Comparison of ENCODE assay signal across 35 cellular contexts in the genomic region with DNA sequence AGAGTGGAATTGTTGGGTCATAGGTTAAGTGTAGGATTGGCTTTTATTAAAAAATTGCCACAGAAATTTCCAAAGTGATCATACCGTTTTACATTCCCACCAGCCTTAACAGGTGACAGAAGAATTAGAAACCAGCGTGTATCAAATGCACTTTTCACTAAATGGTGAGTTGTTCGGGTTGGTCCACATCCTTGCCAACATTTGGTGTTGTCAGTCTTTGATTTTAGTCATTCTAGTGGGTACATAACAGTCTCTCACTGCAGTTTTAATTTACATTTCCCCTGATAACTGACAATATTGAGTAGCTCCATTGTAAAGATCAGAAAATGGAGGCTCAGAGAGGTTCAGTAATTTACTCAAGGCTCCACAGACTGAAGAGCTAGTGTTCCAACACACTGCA.
DNase-seq lines count a peak whose midpoint lies in the region; ATAC-seq, FAIRE-seq and TF ChIP-seq lines count a peak whose summit lies in the region.
"Had no signal": no experiment of that assay in that cellular context is flagged by ENCODE, and none has a peak within 500 bp of the region (broad histone marks: within the 10 kb centered on the region; RNA-seq: fewer than 3 reads in every experiment).

No MANE protein-coding gene starts in this region.

- H3K9me1 ChIP-seq in K562 (ENCODE audit: control insufficient read depth, insufficient read depth, low read length) = no peaks in the 10 kb centered on the region

- H3K4me1 Mint-ChIP-seq in CD4-positive, alpha-beta memory T cell = no peaks in the 10 kb centered on the region
- no peaks in the 10 kb centered on the region for H3K4me1 Mint-ChIP-seq in activated CD8-positive, alpha-beta T cell treated with anti-CD3 and anti-CD28 coated beads for 36 hours (ENCODE audit: low read depth)
- H3K4me1 Mint-ChIP-seq: B cell; CD14-positive monocyte; CD4-positive, CD25-positive, alpha-beta regulatory T cell; CD8-positive, alpha-beta memory T cell had no signal

- H3K27me3 ChIP-seq in HepG2 (ENCODE audit: control insufficient read depth in 1 of 2, insufficient read depth in 2 of 2, low read length in 2 of 2) (peaks cover 0 to 14% of the 10 kb centered on the region in 2 experiments; a peak in 3 of 5 replicates), right lobe of liver (no peaks in the 10 kb centered on the region), K562 (ENCODE audit: control insufficient read depth in 2 of 2, insufficient read depth in 2 of 2, low read length in 2 of 2) (peaks cover 30 to 34% of the 10 kb centered on the region in 2 experiments)
- H3K27me3 ChIP-seq in CD4-positive, alpha-beta memory T cell (ENCODE audit: insufficient read depth, low read length) = no peaks in the 10 kb centered on the region

- no peaks in the 10 kb centered on the region for H3K9me2 ChIP-seq in OCI-LY7 (ENCODE audit: insufficient read depth, low read length)

- TF ChIP-seq CTCF in HepG2 (CRISPR knock-in tag; IDR thresholded peaks at IDR 0.05) = no peak
- TF ChIP-seq CTCF in right lobe of liver (IDR thresholded peaks at IDR 0.05) = no peak
- no peak for TF ChIP-seq CTCF in A549 (IDR thresholded peaks at IDR 0.05)
- TF ChIP-seq CTCF in HEK293 (tag by site-specific recombination; IDR thresholded peaks at IDR 0.05) = no peak
- no peak for TF ChIP-seq CTCF in K562 (IDR thresholded peaks at IDR 0.05 in 2 of 3, conservative IDR thresholded peaks at IDR 0.05 in 1 of 3; ENCODE audit: insufficient read depth in 2 of 3, low read depth in 1 of 3, low read length in 3 of 3)
- TF ChIP-seq CTCF in activated CD8-positive, alpha-beta T cell treated with anti-CD3 and anti-CD28 coated beads for 36 hours (IDR thresholded peaks at IDR 0.05) = no peak
- TF ChIP-seq CTCF in OCI-LY7 (conservative IDR thresholded peaks at IDR 0.05; ENCODE audit: low read length) = no peak

- TF ChIP-seq RAD21 in HepG2 (CRISPR knock-in tag; IDR thresholded peaks at IDR 0.05) (no peak), A549 (conservative IDR thresholded peaks at IDR 0.05 in 1 of 2, IDR thresholded peaks at IDR 0.05 in 1 of 2) (no peak), K562 (CRISPR knock-in tag; conservative IDR thresholded peaks at IDR 0.05 in 1 of 2, IDR thresholded peaks at IDR 0.05 in 1 of 2) (no peak)

- TF ChIP-seq EP300 in HepG2 (IDR thresholded peaks at IDR 0.05; ENCODE audit: low read depth in 2 of 2, low read length in 2 of 2) = no peak
- no peak for TF ChIP-seq EP300 in HepG2 (CRISPR knock-in tag; IDR thresholded peaks at IDR 0.05; ENCODE audit: borderline replicate concordance)
- TF ChIP-seq EP300 in A549 (IDR thresholded peaks at IDR 0.05) = no peak
- no peak for TF ChIP-seq EP300 in K562 (IDR thresholded peaks at IDR 0.05; ENCODE audit: low read length)

- ATAC-seq in HepG2 (no peak), right lobe of liver (no peak), A549 (no peak), K562 (no peak)
- no peak for ATAC-seq in activated CD8-positive, alpha-beta T cell treated with anti-CD3 and anti-CD28 coated beads for 36 hours
- ATAC-seq: CD8-positive, alpha-beta T cell had no signal

- POLR2A ChIA-PET in HepG2 (lab: Yijun Ruan, JAX) (no interaction called here), A549 (lab: Yijun Ruan, JAX) (no interaction called here), HEK293 (lab: Yijun Ruan, JAX) (no interaction called here), K562 (lab: Yijun Ruan, JAX) (interaction anchor here (1.1 to 1.8 kb wide), 2 partner anchors 10 to 26 kb away, joined by 3 to 6 read pairs; no protein-coding TSS in a partner anchor), OCI-LY7 (lab: Charles Lee) (interaction anchor here (0.6 kb wide), 1 partner anchor 1027 kb away, joined by 4 read pairs; no protein-coding TSS in a partner anchor)
- POLR2A ChIA-PET in CD4-positive, alpha-beta memory T cell (lab: Charles Lee; ENCODE audit: partially characterized antibody) = no interaction called here
- POLR2A ChIA-PET in activated CD8-positive, alpha-beta T cell treated with anti-CD3 and anti-CD28 coated beads for 36 hours (lab: Charles Lee) = no interaction called here

- 4% methylated on average over 3 of the region's 3 CpGs for WGBS in HepG2 (ENCODE audit: low lambda C conversion rate)
- WGBS in right lobe of liver (ENCODE audit: insufficient coverage, low coverage, low lambda C conversion rate, missing lambda C conversion rate) = 76% methylated on average over 3 of the region's 3 CpGs
- WGBS in A549 (ENCODE audit: missing lambda C conversion rate) = 22% methylated on average over 3 of the region's 3 CpGs
- 2% methylated on average over 3 of the region's 3 CpGs for WGBS in K562 (ENCODE audit: insufficient coverage, low coverage, missing lambda C conversion rate)

- H3K9me3 ChIP-seq in HepG2 (ENCODE audit: low read length) (no peaks in the 10 kb centered on the region), right lobe of liver (no peaks in the 10 kb centered on the region), A549 (no peaks in the 10 kb centered on the region), HEK293 (ENCODE audit: control insufficient read depth, insufficient read depth, low read depth, low read length) (no peaks in the 10 kb centered on the region), K562 (replicated peaks; ENCODE audit: control insufficient read depth, insufficient read depth, low read depth, low read length) (no peaks in the 10 kb centered on the region), OCI-LY7 (ENCODE audit: low read length) (no peaks in the 10 kb centered on the region)
- H3K9me3 ChIP-seq in CD4-positive, alpha-beta memory T cell (ENCODE audit: control insufficient read depth in 1 of 2, low read length in 2 of 2) = no peaks in the 10 kb centered on the region
- H3K9me3 ChIP-seq: Caco-2 had no signal

- H3K36me3 Mint-ChIP-seq in CD4-positive, alpha-beta memory T cell = no peaks in the 10 kb centered on the region
- no peaks in the 10 kb centered on the region for H3K36me3 Mint-ChIP-seq in activated CD8-positive, alpha-beta T cell treated with anti-CD3 and anti-CD28 coated beads for 36 hours (ENCODE audit: low read depth)
- H3K36me3 Mint-ChIP-seq: CD14-positive monocyte; CD4-positive, CD25-positive, alpha-beta regulatory T cell; CD8-positive, alpha-beta memory T cell; CD8-positive, alpha-beta T cell had no signal

- TF ChIP-seq POLR2A in HepG2 (IDR thresholded peaks at IDR 0.05; ENCODE audit: insufficient read depth in 1 of 2, low read depth in 2 of 2, low read length in 2 of 2) (no peak), right lobe of liver (IDR thresholded peaks at IDR 0.05) (no peak), A549 (IDR thresholded peaks at IDR 0.05; ENCODE audit: low read length) (no peak), K562 (conservative IDR thresholded peaks at IDR 0.05) (no peak)

- CTCF ChIA-PET in HepG2 (lab: Yijun Ruan, JAX; ENCODE audit: low intra/inter-chr PET ratio, low total read pairs) = no interaction called here
- CTCF ChIA-PET in A549 (lab: Yijun Ruan, JAX) = no interaction called here
- CTCF ChIA-PET in HEK293 (lab: Yijun Ruan, JAX) = interaction anchor here (0.8 kb wide), 1 partner anchor 272 kb away, joined by 3 read pairs; no protein-coding TSS in a partner anchor
- CTCF ChIA-PET in K562 (lab: Yijun Ruan, JAX; ENCODE audit: low intra/inter-chr PET ratio) = no interaction called here
- CTCF ChIA-PET in CD4-positive, alpha-beta memory T cell (lab: Charles Lee; ENCODE audit: partially characterized antibody) = no interaction called here
- CTCF ChIA-PET in activated CD8-positive, alpha-beta T cell treated with anti-CD3 and anti-CD28 coated beads for 36 hours (lab: Charles Lee) = no interaction called here
- CTCF ChIA-PET in OCI-LY7 (lab: Charles Lee; ENCODE audit: unreplicated experiment) = no interaction called here

- H3K36me3 ChIP-seq in HepG2 (replicated peaks in 1 of 2; ENCODE audit: control insufficient read depth in 1 of 2, insufficient read depth in 2 of 2, low read length in 2 of 2) (no peaks in the 10 kb centered on the region), right lobe of liver (no peaks in the 10 kb centered on the region), HEK293 (ENCODE audit: control insufficient read depth in 2 of 2, insufficient read depth in 1 of 2, low read length in 2 of 2) (no peaks in the 10 kb centered on the region), K562 (ENCODE audit: control insufficient read depth, insufficient read depth, low read length) (no peaks in the 10 kb centered on the region), OCI-LY7 (ENCODE audit: insufficient read depth, low read length) (no peaks in the 10 kb centered on the region)
- no peaks in the 10 kb centered on the region for H3K36me3 ChIP-seq in CD4-positive, alpha-beta memory T cell (ENCODE audit: insufficient read depth, low read length)
- H3K36me3 ChIP-seq: BE2C; BLaER1; BLaER1 treated with 17β-estradiol and CSF1 and Interleukin-3, amounts not matched to agents 10 nM and 100 nM had no signal

- FAIRE-seq in HepG2 (lab: Jason Lieb, UNC) (no peak), A549 (lab: Jason Lieb, UNC) (no peak), K562 (lab: Jason Lieb, UNC) (no peak)
- FAIRE-seq: A204.1, D721Med had no signal

- H2AFZ ChIP-seq in HepG2 (ENCODE audit: low read length) (no peak overlapping the region), K562 (ENCODE audit: low read depth, low read length) (no peak overlapping the region), OCI-LY7 (ENCODE audit: low read length) (no peak overlapping the region)

- BruUV-seq in HepG2 (replicated peaks; lab: Mats Ljungman, UMichigan) = no TSS peak
- BruUV-seq in K562 (replicated peaks; lab: Mats Ljungman, UMichigan) = no TSS peak
- BruUV-seq in OCI-LY7 (replicated peaks; lab: Mats Ljungman, UMichigan) = no TSS peak

- H3K27ac Mint-ChIP-seq in CD4-positive, alpha-beta memory T cell = no peak overlapping the region
- no peak overlapping the region for H3K27ac Mint-ChIP-seq in activated CD8-positive, alpha-beta T cell treated with anti-CD3 and anti-CD28 coated beads for 36 hours
- H3K27ac Mint-ChIP-seq: B cell; CD14-positive monocyte; CD4-positive, alpha-beta T cell; CD4-positive, CD25-positive, alpha-beta regulatory T cell; CD8-positive, alpha-beta memory T cell; CD8-positive, alpha-beta T cell had no signal

- intact Hi-C loops in HepG2 (cut with micrococcal nuclease; ENCODE audit: unreplicated experiment) (no loop called here), right lobe of liver (cut with DNase I) (no loop called here), K562 (cut with micrococcal nuclease) (no loop called here), OCI-LY7 (cut with micrococcal nuclease; ENCODE audit: unreplicated experiment) (no loop called here)
- intact Hi-C loops in CD4-positive, alpha-beta memory T cell (cut with micrococcal nuclease) = no loop called here
- intact Hi-C loops in activated CD8-positive, alpha-beta T cell treated with anti-CD3 and anti-CD28 coated beads for 36 hours (cut with micrococcal nuclease) = no loop called here

- H3K4me3 ChIP-seq in HepG2 (replicated peaks in 1 of 3; ENCODE audit: insufficient read depth in 1 of 3, low read depth in 2 of 3, low read length in 3 of 3) (no peak overlapping the region), right lobe of liver (no peak overlapping the region), A549 (no peak overlapping the region), HEK293 (ENCODE audit: low read depth, low read length) (no peak overlapping the region), K562 (no peak overlapping the region), OCI-LY7 (ENCODE audit: low read depth, low read length, poor library complexity, severe bottlenecking) (no peak overlapping the region)
- no peak overlapping the region for H3K4me3 ChIP-seq in CD4-positive, alpha-beta memory T cell (ENCODE audit: low read length in 2 of 2)
- H3K4me3 ChIP-seq: BLaER1; BLaER1 treated with 17β-estradiol and CSF1 and Interleukin-3, amounts not matched to agents 10 nM and 100 nM had no signal

- H3K27ac ChIP-seq in HepG2 (ENCODE audit: extremely low read length, insufficient read depth, low read length) = no peak overlapping the region
- H3K27ac ChIP-seq in right lobe of liver = no peak overlapping the region
- H3K27ac ChIP-seq in A549 = no peak overlapping the region
- H3K27ac ChIP-seq in HEK293 (ENCODE audit: extremely low read depth, low read depth, low read length) = no peak overlapping the region
- H3K27ac ChIP-seq in K562 (ENCODE audit: extremely low read depth, low read depth, low read length) = no peak overlapping the region
- no peak overlapping the region for H3K27ac ChIP-seq in CD4-positive, alpha-beta memory T cell (ENCODE audit: low read depth, low read length)
- H3K27ac ChIP-seq in OCI-LY7 (ENCODE audit: low read depth, low read length, poor library complexity, severe bottlenecking) = no peak overlapping the region
- H3K27ac ChIP-seq: 22Rv1; BLaER1; BLaER1 treated with 17β-estradiol and CSF1 and Interleukin-3, amounts not matched to agents 10 nM and 100 nM; C4-2B had no signal

- in situ Hi-C loops in HepG2 (cut with HindIII; ENCODE audit: extremely low pct_ligation_motif_present, low pct_unique_long_range_greater_than_20kb) = no loop called here
- in situ Hi-C loops in K562 (cut with MboI) = no loop called here

- peaks cover 0 to 17% (median 6%) of the 10 kb centered on the region in 8 donors for H3K9me3 Mint-ChIP-seq in CD4-positive, alpha-beta memory T cell
- peaks cover 2% of the 10 kb centered on the region for H3K9me3 Mint-ChIP-seq in activated CD8-positive, alpha-beta T cell treated with anti-CD3 and anti-CD28 coated beads for 36 hours

- H3K4me3 Mint-ChIP-seq in CD4-positive, alpha-beta memory T cell = no peak overlapping the region
- H3K4me3 Mint-ChIP-seq in activated CD8-positive, alpha-beta T cell treated with anti-CD3 and anti-CD28 coated beads for 36 hours = no peak overlapping the region
- H3K4me3 Mint-ChIP-seq: B cell; CD14-positive monocyte; CD4-positive, alpha-beta T cell; CD4-positive, CD25-positive, alpha-beta regulatory T cell; CD8-positive, alpha-beta memory T cell; CD8-positive, alpha-beta T cell had no signal

- H3K4me1 ChIP-seq in HepG2 (ENCODE audit: insufficient read depth, low read length) = no peaks in the 10 kb centered on the region
- no peaks in the 10 kb centered on the region for H3K4me1 ChIP-seq in right lobe of liver
- H3K4me1 ChIP-seq in A549 = no peaks in the 10 kb centered on the region
- no peaks in the 10 kb centered on the region for H3K4me1 ChIP-seq in HEK293 (ENCODE audit: control insufficient read depth, insufficient read depth, low read length)
- no peaks in the 10 kb centered on the region; a peak in 2 of 5 replicates for H3K4me1 ChIP-seq in K562 (replicated peaks in 1 of 2; ENCODE audit: control insufficient read depth in 2 of 2, insufficient read depth in 2 of 2, low read length in 2 of 2)
- H3K4me1 ChIP-seq in CD4-positive, alpha-beta memory T cell (ENCODE audit: insufficient read depth, low read length) = no peaks in the 10 kb centered on the region
- H3K4me1 ChIP-seq in OCI-LY7 (ENCODE audit: insufficient read depth, low read length, poor library complexity, severe bottlenecking) = no peaks in the 10 kb centered on the region
- H3K4me1 ChIP-seq: BE2C, Caco-2 had no signal

- H3K27me3 Mint-ChIP-seq in CD4-positive, alpha-beta memory T cell = peaks cover 8 to 13% of the 10 kb centered on the region in 2 donors
- peaks cover 16% of the 10 kb centered on the region for H3K27me3 Mint-ChIP-seq in activated CD8-positive, alpha-beta T cell treated with anti-CD3 and anti-CD28 coated beads for 36 hours

- H3K4me2 ChIP-seq in HepG2 (ENCODE audit: low read depth, low read length) = no peak overlapping the region
- H3K4me2 ChIP-seq in A549 = no peak overlapping the region
- H3K4me2 ChIP-seq in K562 (ENCODE audit: insufficient read depth, low read length) = no peak overlapping the region
- H3K4me2 ChIP-seq in OCI-LY7 (ENCODE audit: low read length) = no peak overlapping the region
- H3K4me2 ChIP-seq: BLaER1 had no signal

- no peaks in the 10 kb centered on the region for H3K79me2 ChIP-seq in HepG2 (ENCODE audit: insufficient read depth, low read length)
- no peaks in the 10 kb centered on the region for H3K79me2 ChIP-seq in K562 (ENCODE audit: control insufficient read depth, insufficient read depth, low read length)
- H3K79me2 ChIP-seq in OCI-LY7 (ENCODE audit: insufficient read depth, low read depth, low read length) = no peaks in the 10 kb centered on the region

- DNase-seq in HepG2 (ENCODE audit: low spot score) (no peak), right lobe of liver (no peak), A549 (ENCODE audit: low read depth in 1 of 2, low spot score in 1 of 2) (no peak), K562 (ENCODE audit: extremely low read depth in 1 of 4, low spot score in 3 of 4) (no peak), OCI-LY7 (ENCODE audit: low spot score) (no peak)
- no peak for DNase-seq in CD4-positive, alpha-beta memory T cell
- no peak for DNase-seq in activated CD8-positive, alpha-beta T cell treated with anti-CD3 and anti-CD28 coated beads for 36 hours
- DNase-seq: 8988T; ACHN; AML-193; BE2C; C1 segment of cervical spinal cord; Caco-2; Calu3; CD4-positive, alpha-beta T cell; CD4-positive, CD25-positive, alpha-beta regulatory T cell; CD8-positive, alpha-beta memory T cell; CD8-positive, alpha-beta T cell; COR-L47; DMS 273 treated with DMSO at 0.1 percent for 48 hours; DMS153; DMS53; DMS79; DMS79 treated with DMSO at 0.1 percent for 48 hours; DND-41; EL had no signal

- H4K20me1 ChIP-seq in HepG2 (ENCODE audit: insufficient read depth, low read length) (no peaks in the 10 kb centered on the region), K562 (replicated peaks; ENCODE audit: control insufficient read depth, insufficient read depth, low read length) (no peaks in the 10 kb centered on the region), OCI-LY7 (ENCODE audit: insufficient read depth, low read length) (no peaks in the 10 kb centered on the region)
- H4K20me1 ChIP-seq: BLaER1; BLaER1 treated with 17β-estradiol and CSF1 and Interleukin-3, amounts not matched to agents 10 nM and 100 nM had no signal

- no peak overlapping the region for H3K9ac ChIP-seq in HepG2 (ENCODE audit: insufficient read depth, low read depth, low read length)
- H3K9ac ChIP-seq in K562 (ENCODE audit: insufficient read depth in 1 of 2, low read depth in 2 of 2, low read length in 2 of 2) = no peak overlapping the region
- H3K9ac ChIP-seq: BLaER1; BLaER1 treated with 17β-estradiol and CSF1 and Interleukin-3, amounts not matched to agents 10 nM and 100 nM had no signal

Comparison
In these comparisons a context has a peak if more than half of its experiments do, and no peak if none do; other contexts are left out.
1. POLR2A ChIA-PET loops: an anchor here in K562 (1.1 to 1.8 kb wide) and OCI-LY7 (0.6 kb wide); none called in HepG2, A549, HEK293, CD4-positive, alpha-beta memory T cell and activated CD8-positive, alpha-beta T cell treated with anti-CD3 and anti-CD28 coated beads for 36 hours.